Comparison of ENCODE assay signal across 23 cellular contexts in the genomic region with DNA sequence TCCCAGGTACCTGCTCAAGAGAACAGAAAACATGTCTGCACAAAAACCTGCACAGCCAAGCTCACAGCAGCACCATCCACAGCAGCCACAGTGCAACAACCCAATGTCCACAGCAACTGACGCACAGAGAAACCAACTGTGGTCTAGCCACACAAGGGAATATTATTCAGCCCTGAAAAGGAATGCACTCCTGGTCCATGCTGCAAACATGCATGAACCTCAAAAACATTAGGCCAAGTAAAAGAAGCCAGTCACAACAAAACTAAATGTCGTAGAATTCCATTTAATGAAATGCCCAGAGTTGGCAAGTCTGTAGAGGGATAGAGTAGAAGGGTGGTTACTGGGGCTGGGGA.
"Had no signal": no experiment of that assay in that cellular context is flagged by ENCODE, and none has a peak within 500 bp of the region (broad histone marks: within the 10 kb centered on the region; RNA-seq: fewer than 3 reads in every experiment).

No MANE protein-coding gene starts in this region.

- H3K27me3 ChIP-seq: ovary, suprapubic skin, upper lobe of right lung had no signal

- H3K36me3 Mint-ChIP-seq: activated naive CD8-positive, alpha-beta T cell treated with anti-CD3 and anti-CD28 coated beads, Interleukin-2, amount 10 ng/mL, durations not matched to agents 7 days and 5 days had no signal

- H3K36me3 ChIP-seq: ovary, suprapubic skin, tibial artery, upper lobe of right lung had no signal

- H3K9me3 Mint-ChIP-seq: activated naive CD4-positive, alpha-beta T cell treated with anti-CD3 and anti-CD28 coated beads for 36 hours; central memory CD8-positive, alpha-beta T cell had no signal

- DNase-seq: activated CD4-positive, CD25-positive, alpha-beta regulatory T cell treated with anti-CD3 and anti-CD28 coated beads, Interleukin-2, amount 50 U/mL, for 72 hours; activated naive CD4-positive, alpha-beta T cell treated with anti-CD3 and anti-CD28 coated beads for 36 hours; activated naive CD8-positive, alpha-beta T cell treated with anti-CD3 and anti-CD28 coated beads, Interleukin-2, amount 10 ng/mL, durations not matched to agents 7 days and 5 days; activated T-cell treated with anti-CD3 and anti-CD28 coated beads, Interleukin-2, amount 50 U/mL, for 1 hour; amniotic stem cell; effector memory CD4-positive, alpha-beta T cell; midbrain; ovary; psoas muscle; stimulated activated CD4-positive, alpha-beta T cell treated with anti-CD3 and anti-CD28 coated beads, Interleukin-15, amount 100 ng/mL, for 24 hours; stimulated activated naive CD4-positive, alpha-beta T cell; T-helper 2 cell; upper lobe of right lung had no signal

- FAIRE-seq: bronchial epithelial cell, colon, frontal cortex had no signal

- H3K9me3 ChIP-seq: ovary, tibial artery, upper lobe of right lung had no signal

- H3K4me3 Mint-ChIP-seq: activated CD4-positive, alpha-beta T cell treated with anti-CD3 and anti-CD28 coated beads, Interleukin-2, amount 10 ng/mL, durations not matched to agents 24 days and 14 days; activated naive CD4-positive, alpha-beta T cell treated with anti-CD3 and anti-CD28 coated beads for 36 hours; activated naive CD8-positive, alpha-beta T cell treated with anti-CD3 and anti-CD28 coated beads, Interleukin-2, amount 10 ng/mL, durations not matched to agents 7 days and 5 days; activated T-helper 1 cell treated with anti-CD3 and anti-CD28 coated beads, Interleukin-12 subunit alpha, Interleukin-12 subunit beta, Interleukin-2, Interleukin-4 antibody, amounts not matched to agents 30 ng/mL and 10 ng/mL and 1 ng/mL, durations not matched to agents 14 hours and 24 hours and 36 hours; central memory CD8-positive, alpha-beta T cell; naive thymus-derived CD4-positive, alpha-beta T cell had no signal

- H3K27ac ChIP-seq: ovary, psoas muscle, suprapubic skin, tibial artery, upper lobe of right lung had no signal

- H3K4me3 ChIP-seq: ovary, psoas muscle, suprapubic skin, tibial artery, upper lobe of right lung had no signal

- H3K4me1 Mint-ChIP-seq: central memory CD8-positive, alpha-beta T cell had no signal

- ATAC-seq: left colon; naive thymus-derived CD4-positive, alpha-beta T cell; psoas muscle; upper lobe of right lung had no signal

- H3K27ac Mint-ChIP-seq: activated CD4-positive, alpha-beta T cell treated with anti-CD3 and anti-CD28 coated beads, Interleukin-2, amount 10 ng/mL, durations not matched to agents 24 days and 14 days; activated naive CD4-positive, alpha-beta T cell treated with anti-CD3 and anti-CD28 coated beads for 36 hours; activated naive CD8-positive, alpha-beta T cell treated with anti-CD3 and anti-CD28 coated beads, Interleukin-2, amount 10 ng/mL, durations not matched to agents 7 days and 5 days; activated T-helper 1 cell treated with anti-CD3 and anti-CD28 coated beads, Interleukin-12 subunit alpha, Interleukin-12 subunit beta, Interleukin-2, Interleukin-4 antibody, amounts not matched to agents 30 ng/mL and 10 ng/mL and 1 ng/mL, durations not matched to agents 14 hours and 24 hours and 36 hours; naive thymus-derived CD4-positive, alpha-beta T cell had no signal

- H3K4me1 ChIP-seq: psoas muscle, suprapubic skin, tibial artery had no signal
